Comparison of ENCODE assay signal across 11 cellular contexts in genomic region chr4:159229164-159229563, GRCh38.
A peak's percentile ranks its signal among the peaks of the same experiment; 100 is the strongest.
DNase-seq lines count a peak whose midpoint lies in the region; ATAC-seq and TF ChIP-seq lines count a peak whose summit lies in the region.
"Had no signal": no experiment of that assay in that cellular context is flagged by ENCODE, and none has a peak within 500 bp of the region (broad histone marks: within the 10 kb centered on the region; RNA-seq: fewer than 3 reads in every experiment).

No MANE protein-coding gene starts in this region.

- H3K9ac ChIP-seq in neural progenitor cell: no peak overlapping the region

- peaks cover 19% of the 10 kb centered on the region for H3K9me3 Mint-ChIP-seq in neural progenitor cell
- H3K9me3 Mint-ChIP-seq: T-helper 1 cell treated with Interleukin-12 subunit alpha and Interleukin-12 subunit beta and Interleukin-4 antibody, amounts not matched to agents 30 μg/mL and 1 μg/mL, for 36 hours had no signal

- H3K27ac Mint-ChIP-seq in neural progenitor cell: peak overlapping the region; percentile 50
- H3K27ac Mint-ChIP-seq: T-helper 1 cell treated with Interleukin-12 subunit alpha and Interleukin-12 subunit beta and Interleukin-4 antibody, amounts not matched to agents 30 μg/mL and 1 μg/mL, for 36 hours had no signal

- peaks cover 20% of the 10 kb centered on the region for H3K36me3 Mint-ChIP-seq in neural progenitor cell

- H3K9me3 ChIP-seq in neural progenitor cell (ENCODE audit: low read depth): no peaks in the 10 kb centered on the region

- H3K4me2 ChIP-seq in neural progenitor cell: peak overlapping the region; percentile 59

- peaks cover 16% of the 10 kb centered on the region for H3K4me1 Mint-ChIP-seq in neural progenitor cell

- H3K36me3 ChIP-seq in neural progenitor cell: no peaks in the 10 kb centered on the region

- TF ChIP-seq CTCF in fibroblast of villous mesenchyme (IDR thresholded peaks at IDR 0.05; ENCODE audit: insufficient read depth, low read depth, low read length) (no peak), neural progenitor cell (IDR thresholded peaks at IDR 0.05) (no peak)

- H2AFZ ChIP-seq in neural progenitor cell (replicated peaks): no peak overlapping the region

- H3K4me3 ChIP-seq in fibroblast of villous mesenchyme (ENCODE audit: low read depth, low read length) (peak overlapping the region; percentile 46), neural progenitor cell (no peak overlapping the region)

- H4K20me1 ChIP-seq in neural progenitor cell (ENCODE audit: low read depth): peaks cover 5% of the 10 kb centered on the region

- peaks cover 10% of the 10 kb centered on the region for H3K4me1 ChIP-seq in neural progenitor cell

- no peak overlapping the region for H3K4me3 Mint-ChIP-seq in neural progenitor cell
- H3K4me3 Mint-ChIP-seq: T-helper 1 cell treated with Interleukin-12 subunit alpha and Interleukin-12 subunit beta and Interleukin-4 antibody, amounts not matched to agents 30 μg/mL and 1 μg/mL, for 36 hours had no signal

- DNase-seq in AG20443 (ENCODE audit: low spot score) (peak; percentile 30), fibroblast of villous mesenchyme (ENCODE audit: low read depth) (peak; percentile 87), neural progenitor cell (ENCODE audit: low spot score) (peak; percentile 84), GM19238 (ENCODE audit: insufficient read length, low spot score) (no peak), NCI-H2107 (lab: John Stamatoyannopoulos, UW) (no peak)
- no peak for DNase-seq in stimulated activated CD4-positive, alpha-beta T cell treated with anti-CD3 and anti-CD28 coated beads, Interleukin-2, amount 100 ng/mL, for 24 hours
- DNase-seq: activated effector memory CD4-positive, alpha-beta T cell treated with anti-CD3 and anti-CD28 coated beads, Interleukin-2, amount 50 U/mL, for 16 hours; NCI-H2029 had no signal

- no peaks in the 10 kb centered on the region for H3K27me3 ChIP-seq in neural progenitor cell

- ATAC-seq in SK-N-SH treated with all-trans-retinoic acid at 6 μM for 48 hours: peak; percentile 88
- no peak for ATAC-seq in HG03439 (IDR thresholded peaks at IDR 0.05; ENCODE audit: unreplicated experiment)

- peaks cover 52% of the 10 kb centered on the region for H3K79me2 ChIP-seq in neural progenitor cell (ENCODE audit: low read depth)

- no peaks in the 10 kb centered on the region for H3K27me3 Mint-ChIP-seq in neural progenitor cell (ENCODE audit: insufficient read depth, low read depth)

- peak overlapping the region; percentile 26 for H3K27ac ChIP-seq in neural progenitor cell

- H3F3A ChIP-seq in neural progenitor cell (ENCODE audit: low read depth): no peaks in the 10 kb centered on the region

TF ChIP-seq in SK-N-SH treated with all-trans-retinoic acid at 6 μM for 48 hours, 23 proteins besides CTCF, POLR2A, EP300 and RAD21 (continues in another document):
- TF ChIP-seq TOX (CRISPR knock-in tag; IDR thresholded peaks at IDR 0.05; ENCODE audit: borderline replicate concordance) (no peak), SNAI2 (CRISPR knock-in tag; IDR thresholded peaks at IDR 0.05) (no peak), TSHZ2 (CRISPR knock-in tag; IDR thresholded peaks at IDR 0.05) (no peak), CSDC2 (CRISPR knock-in tag; IDR thresholded peaks at IDR 0.05) (peak; percentile 70; the same call in 1 of the 2 replicates), ISL1 (CRISPR knock-in tag; IDR thresholded peaks at IDR 0.05) (0 out of 2 replicates have a peak, but pooled peaks have one; percentile 15), CREB5 (CRISPR knock-in tag; IDR thresholded peaks at IDR 0.05; ENCODE audit: low read depth) (0 out of 2 replicates have a peak, but pooled peaks have one; percentile 30), POU6F1 (CRISPR knock-in tag; IDR thresholded peaks at IDR 0.05; ENCODE audit: borderline replicate concordance, low read depth) (no peak), ARNTL (CRISPR knock-in tag; IDR thresholded peaks at IDR 0.05; ENCODE audit: borderline replicate concordance, low read depth) (no peak), ZNF565 (CRISPR knock-in tag; conservative IDR thresholded peaks at IDR 0.05; ENCODE audit: low read depth) (no peak), ZC3H10 (CRISPR knock-in tag; IDR thresholded peaks at IDR 0.05) (no peak), PPARA (CRISPR knock-in tag; IDR thresholded peaks at IDR 0.05; ENCODE audit: borderline replicate concordance) (no peak), RARB (CRISPR knock-in tag; IDR thresholded peaks at IDR 0.05) (no peak), GLIS3 (CRISPR knock-in tag; IDR thresholded peaks at IDR 0.05) (0 out of 2 replicates have a peak, but pooled peaks have one; percentile 62), TCF4 (CRISPR knock-in tag; IDR thresholded peaks at IDR 0.05; ENCODE audit: borderline replicate concordance) (no peak), ZFP3 (CRISPR knock-in tag; IDR thresholded peaks at IDR 0.05) (0 out of 2 replicates have a peak, but pooled peaks have one; percentile 14), ESRRG (CRISPR knock-in tag; IDR thresholded peaks at IDR 0.05) (no peak), ZNF70 (CRISPR knock-in tag; IDR thresholded peaks at IDR 0.05) (no peak), ZNF8 (CRISPR knock-in tag; IDR thresholded peaks at IDR 0.05) (no peak), CSRNP3 (CRISPR knock-in tag; IDR thresholded peaks at IDR 0.05) (no peak), ZFP30 (CRISPR knock-in tag; IDR thresholded peaks at IDR 0.05) (no peak), OSR1 (CRISPR knock-in tag; IDR thresholded peaks at IDR 0.05) (no peak)

Comparison
In these comparisons a context has a peak if more than half of its experiments do, and no peak if none do; other contexts are left out.
1. DNase-seq: peak in AG20443 (single experiment), fibroblast of villous mesenchyme (single experiment) and neural progenitor cell (single experiment); none in GM19238 (single experiment), stimulated activated CD4-positive, alpha-beta T cell treated with anti-CD3 and anti-CD28 coated beads, Interleukin-2, amount 100 ng/mL, for 24 hours (0 of 2) and NCI-H2107 (single experiment).